In genomic region chr20:35305682-35306556, GRCh38 we compare ENCODE assay signal across 9 cellular contexts. TPM values are rescaled to one million over a fixed set of nuclear protein-coding genes. Genes with fewer than 3 reads are reported as not detected.
A peak's percentile ranks its signal among the peaks of the same experiment; 100 is the strongest.
DNase-seq lines count a peak whose midpoint lies in the region; ATAC-seq, FAIRE-seq and TF ChIP-seq lines count a peak whose summit lies in the region.
"Had no signal": no experiment of that assay in that cellular context is flagged by ENCODE, and none has a peak within 500 bp of the region (broad histone marks: within the 10 kb centered on the region; RNA-seq: fewer than 3 reads in every experiment).

No MANE protein-coding gene starts in this region.

- ATAC-seq in K562 (peak; percentile 31; the same call in 2 of the 3 replicates), thoracic aorta (ENCODE audit: insufficient number of reproducible peaks, low FRiP score, low read depth) (peak; percentile 32), HG02981 (IDR thresholded peaks at IDR 0.05; ENCODE audit: unreplicated experiment) (no peak)

- H3K27me3 ChIP-seq in K562 (ENCODE audit: control insufficient read depth in 2 of 2, insufficient read depth in 2 of 2, low read length in 2 of 2) (no peaks in the 10 kb centered on the region), thoracic aorta (replicated peaks; ENCODE audit: insufficient read depth) (no peaks in the 10 kb centered on the region)

- H3K36me3 ChIP-seq in K562 (ENCODE audit: control insufficient read depth, insufficient read depth, low read length) (peaks cover 25% of the 10 kb centered on the region; the same call in 2 of the 3 replicates), thoracic aorta (no peaks in the 10 kb centered on the region)

- no TSS peak for BruUV-seq in K562 (replicated peaks; lab: Mats Ljungman, UMichigan)

- TF ChIP-seq POLR2A in H54 (IDR thresholded peaks at IDR 0.05; ENCODE audit: low read depth, low read length) (no peak), K562 (conservative IDR thresholded peaks at IDR 0.05) (no peak)

- TF ChIP-seq CTCF in K562 (IDR thresholded peaks at IDR 0.05 in 2 of 3, conservative IDR thresholded peaks at IDR 0.05 in 1 of 3; ENCODE audit: insufficient read depth in 2 of 3, low read depth in 1 of 3, low read length in 3 of 3) (no peak), thoracic aorta (IDR thresholded peaks at IDR 0.05) (no peak), D721Med (IDR thresholded peaks at IDR 0.05; ENCODE audit: insufficient read depth, missing control alignments) (no peak)

- TF ChIP-seq EP300 in K562 (IDR thresholded peaks at IDR 0.05; ENCODE audit: low read length), result 0 out of 2 replicates have a peak, but pooled peaks have one; percentile 29

- H3K4me2 ChIP-seq in K562 (ENCODE audit: insufficient read depth, low read length), result peak overlapping the region; percentile 1

- H3K9me1 ChIP-seq in K562 (ENCODE audit: control insufficient read depth, insufficient read depth, low read length), result no peaks in the 10 kb centered on the region

- FAIRE-seq in H54 (lab: Jason Lieb, UNC) (no peak), K562 (lab: Jason Lieb, UNC) (peak; percentile 71), D721Med (lab: Jason Lieb, UNC) (no peak)

- H3K9me3 ChIP-seq in K562 (replicated peaks; ENCODE audit: control insufficient read depth, insufficient read depth, low read depth, low read length) (no peaks in the 10 kb centered on the region), thoracic aorta (no peaks in the 10 kb centered on the region)

- DNase-seq in H54 (ENCODE audit: insufficient read length, low spot score), result peak; percentile 87
- peak; percentile 37 for DNase-seq in SKM-1 (lab: John Stamatoyannopoulos, UW; ENCODE audit: unreplicated experiment)
- DNase-seq in K562 (ENCODE audit: extremely low read depth in 1 of 4, low spot score in 3 of 4), result peak; percentile 67 to 85 (median 68)
- peak; percentile 100 for DNase-seq in myocyte (ENCODE audit: low read depth)
- DNase-seq in thoracic aorta (ENCODE audit: low spot score), result peak; percentile 38
- DNase-seq in D721Med (ENCODE audit: insufficient read length, low spot score), result no peak
- no peak for DNase-seq in NCI-H146 (lab: John Stamatoyannopoulos, UW)
- DNase-seq: naive B cell had no signal

- in situ Hi-C loops in K562 (cut with MboI), result loop anchor here (25.0 kb wide), 1 partner anchor 131 kb away; the partner anchor contains the start of gene GDF5

- no peak overlapping the region for H3K4me3 ChIP-seq in K562
- no peak overlapping the region for H3K4me3 ChIP-seq in thoracic aorta

- H3K27ac ChIP-seq in K562 (ENCODE audit: extremely low read depth, low read depth, low read length) (peak overlapping the region; percentile 54; the same call in 2 of the 3 replicates), thoracic aorta (peak overlapping the region; percentile 78 to 83)

- 77% methylated on average over 11 of the region's 12 CpGs for WGBS in K562 (ENCODE audit: insufficient coverage, low coverage, missing lambda C conversion rate)

- no peaks in the 10 kb centered on the region for H4K20me1 ChIP-seq in K562 (replicated peaks; ENCODE audit: control insufficient read depth, insufficient read depth, low read length)

- H3K4me1 ChIP-seq in K562 (replicated peaks in 1 of 2; ENCODE audit: control insufficient read depth in 2 of 2, insufficient read depth in 2 of 2, low read length in 2 of 2) (peaks cover 17 to 18% of the 10 kb centered on the region in 2 experiments; a peak in 4 of 5 replicates), thoracic aorta (ENCODE audit: control insufficient read depth in 1 of 2, low read depth in 2 of 2) (peaks cover 32 to 40% of the 10 kb centered on the region in 2 donors)

- CTCF ChIA-PET in K562 (lab: Yijun Ruan, JAX; ENCODE audit: low intra/inter-chr PET ratio), result interaction anchor here (0.6 to 1.1 kb wide), 2 partner anchors 24 to 161 kb away, joined by 3 to 4 read pairs; no protein-coding TSS in a partner anchor

- H2AFZ ChIP-seq in K562 (ENCODE audit: low read depth, low read length), result no peak overlapping the region

- POLR2A ChIA-PET in K562 (lab: Yijun Ruan, JAX), result interaction anchor here (0.6 to 1.6 kb wide), 3 partner anchors 21 to 165 kb away, joined by 3 to 5 read pairs (median 4); partner anchors contain the start of gene EIF6

- peak overlapping the region; percentile 25 to 64; a peak in 3 of 4 replicates for H3K9ac ChIP-seq in K562 (ENCODE audit: insufficient read depth in 1 of 2, low read depth in 2 of 2, low read length in 2 of 2)

- intact Hi-C loops in K562 (cut with micrococcal nuclease), result no loop called here

- H3K79me2 ChIP-seq in K562 (ENCODE audit: control insufficient read depth, insufficient read depth, low read length), result no peaks in the 10 kb centered on the region

- TF ChIP-seq RAD21 in K562 (CRISPR knock-in tag; conservative IDR thresholded peaks at IDR 0.05 in 1 of 2, IDR thresholded peaks at IDR 0.05 in 1 of 2), result no peak

TF ChIP-seq in K562, 482 proteins besides CTCF, POLR2A, EP300 and RAD21 (continues in another document):
- TF ChIP-seq DACH1 (IDR thresholded peaks at IDR 0.05; ENCODE audit: partially characterized antibody), result peak; percentile 40
- peak; percentile 62 for TF ChIP-seq FOS (IDR thresholded peaks at IDR 0.05; ENCODE audit: extremely low read depth, insufficient read length)
- TF ChIP-seq GATA2 (CRISPR knock-in tag; IDR thresholded peaks at IDR 0.05), result no peak

RNA-seq across cellular contexts. Expression of gene FAM83C, which starts 13.7 kb away (rescaled TPM):
- total RNA-seq in K562 (2011; cell fraction: chromatin; rRNA removed; ENCODE audit: low replicate concordance), result not detected in 2 replicates
- not detected in 2 replicates for total RNA-seq in K562 (2011; cell fraction: nucleolus; rRNA removed)
- not detected in 2 replicates for total RNA-seq in K562 (2011; cell fraction: nucleoplasm; rRNA removed)
- total RNA-seq in K562 (2014; rRNA removed) (not detected in 2 replicates), K562 (2014; rRNA removed; fragmentation: Illumina TruSeq; extraction: Trizol) (not detected in 2 replicates), K562 (2015; rRNA removed; fragmentation: Illumina TruSeq; extraction: Trizol) (not detected in 2 replicates), K562 (2021) (not detected in 2 replicates), myocyte (not detected in 2 replicates), thoracic aorta (not detected)
- polyA plus RNA-seq in K562 (2011; rRNA removed) (not detected in 2 replicates), K562 (2014; fragmentation: Illumina TruSeq; extraction: Trizol) (not detected in 2 replicates), K562 (2014; fragmentation: Nextera tagmentation; extraction: Ambion mirVana) (not detected), K562 (2014; rRNA removed) (not detected in 2 replicates)
- not detected in 2 replicates for polyA plus RNA-seq in K562 (2011; cell fraction: cytosol; rRNA removed)
- polyA plus RNA-seq in K562 (2011; cell fraction: nucleus; rRNA removed), result 0.04 TPM in 1 of 2 replicates, not detected in the other
- not detected in 2 replicates for polyA plus RNA-seq in K562 (2012)
- polyA minus RNA-seq in K562 (2011; rRNA and poly(A)+ RNA removed), result not detected in 2 replicates
- not detected in 2 replicates for polyA minus RNA-seq in K562 (2011; cell fraction: cytosol; rRNA and poly(A)+ RNA removed)
- polyA minus RNA-seq in K562 (2011; cell fraction: nucleus; rRNA and poly(A)+ RNA removed), result not detected in 2 replicates
- polyA plus RNA-seq in myocyte (2012), result not detected

RNA-seq across cellular contexts. Expression of gene EIF6, which starts 21.3 kb away (rescaled TPM):
- 22.6 and 68.4 TPM in 2 replicates for total RNA-seq in K562 (2011; cell fraction: chromatin; rRNA removed; ENCODE audit: low replicate concordance)
- 89.9 and 93.2 TPM in 2 replicates for total RNA-seq in K562 (2011; cell fraction: nucleolus; rRNA removed)
- total RNA-seq in K562 (2011; cell fraction: nucleoplasm; rRNA removed), result 54.0 and 63.2 TPM in 2 replicates
- 200 and 244 TPM in 2 replicates for total RNA-seq in K562 (2014; rRNA removed)
- total RNA-seq in K562 (2014; rRNA removed; fragmentation: Illumina TruSeq; extraction: Trizol), result 132 and 180 TPM in 2 replicates
- 179 and 180 TPM in 2 replicates for total RNA-seq in K562 (2015; rRNA removed; fragmentation: Illumina TruSeq; extraction: Trizol)
- 229 and 249 TPM in 2 replicates for total RNA-seq in K562 (2021)
- polyA plus RNA-seq in K562 (2011; rRNA removed), result 165 and 190 TPM in 2 replicates
- polyA plus RNA-seq in K562 (2011; cell fraction: cytosol; rRNA removed), result 339 and 577 TPM in 2 replicates
- polyA plus RNA-seq in K562 (2011; cell fraction: nucleus; rRNA removed), result 164 and 201 TPM in 2 replicates
- 165 and 193 TPM in 2 replicates for polyA plus RNA-seq in K562 (2012)
- polyA plus RNA-seq in K562 (2014; fragmentation: Illumina TruSeq; extraction: Trizol), result 247 and 288 TPM in 2 replicates
- 100 to 1,000 TPM; 807 to 832 TPM for polyA plus RNA-seq in K562 (2014; fragmentation: Nextera tagmentation; extraction: Ambion mirVana)
- polyA plus RNA-seq in K562 (2014; rRNA removed), result 230 and 241 TPM in 2 replicates
- polyA minus RNA-seq in K562 (2011; rRNA and poly(A)+ RNA removed), result 99.7 and 134 TPM in 2 replicates
- polyA minus RNA-seq in K562 (2011; cell fraction: cytosol; rRNA and poly(A)+ RNA removed), result 80.7 and 88.0 TPM in 2 replicates
- 28.8 and 42.4 TPM in 2 replicates for polyA minus RNA-seq in K562 (2011; cell fraction: nucleus; rRNA and poly(A)+ RNA removed)
- total RNA-seq in myocyte, result 79.4 and 88.0 TPM in 2 replicates
- 155 TPM for polyA plus RNA-seq in myocyte (2012)
- 10 to 100 TPM; 46.2 to 76.6 TPM for total RNA-seq in thoracic aorta

RNA-seq across cellular contexts. Expression of gene MMP24OS, which starts 28.0 kb away (rescaled TPM):
- 26.2 and 52.1 TPM in 2 replicates for total RNA-seq in K562 (2011; cell fraction: chromatin; rRNA removed; ENCODE audit: low replicate concordance)
- total RNA-seq in K562 (2011; cell fraction: nucleolus; rRNA removed), result 35.3 and 46.4 TPM in 2 replicates
- 35.9 and 37.4 TPM in 2 replicates for total RNA-seq in K562 (2011; cell fraction: nucleoplasm; rRNA removed)
- total RNA-seq in K562 (2014; rRNA removed) (11.4 and 16.0 TPM in 2 replicates), K562 (2014; rRNA removed; fragmentation: Illumina TruSeq; extraction: Trizol) (3.8 and 5.6 TPM in 2 replicates), K562 (2015; rRNA removed; fragmentation: Illumina TruSeq; extraction: Trizol) (10.4 and 12.6 TPM in 2 replicates), K562 (2021) (38.6 and 41.5 TPM in 2 replicates), myocyte (18.9 and 21.4 TPM in 2 replicates), thoracic aorta (10 to 100 TPM; 38.1 to 38.3 TPM)
- polyA plus RNA-seq in K562 (2011; rRNA removed) (13.1 and 16.3 TPM in 2 replicates), K562 (2014; fragmentation: Illumina TruSeq; extraction: Trizol) (18.8 and 25.0 TPM in 2 replicates), K562 (2014; fragmentation: Nextera tagmentation; extraction: Ambion mirVana) (1 to 10 TPM in 1 of 2 experiments, under 1 TPM in 1; 0.92 to 1.6 TPM), K562 (2014; rRNA removed) (26.5 and 33.5 TPM in 2 replicates)
- polyA plus RNA-seq in K562 (2011; cell fraction: cytosol; rRNA removed), result 22.7 and 39.5 TPM in 2 replicates
- 37.9 and 58.3 TPM in 2 replicates for polyA plus RNA-seq in K562 (2011; cell fraction: nucleus; rRNA removed)
- polyA plus RNA-seq in K562 (2012), result 23.8 and 45.8 TPM in 2 replicates
- polyA minus RNA-seq in K562 (2011; rRNA and poly(A)+ RNA removed), result 5.0 and 6.8 TPM in 2 replicates
- 16.2 and 26.1 TPM in 2 replicates for polyA minus RNA-seq in K562 (2011; cell fraction: cytosol; rRNA and poly(A)+ RNA removed)
- 20.1 and 29.2 TPM in 2 replicates for polyA minus RNA-seq in K562 (2011; cell fraction: nucleus; rRNA and poly(A)+ RNA removed)
- polyA plus RNA-seq in myocyte (2012), result 84.6 TPM

Comparison
In these comparisons a context has a peak if more than half of its experiments do, and no peak if none do; other contexts are left out.
1. DNase-seq: peak in H54 (single experiment), SKM-1 (single experiment), K562 (4 of 4), myocyte (single experiment) and thoracic aorta (single experiment); none in D721Med (single experiment) and NCI-H146 (single experiment).